In the genomic region with DNA sequence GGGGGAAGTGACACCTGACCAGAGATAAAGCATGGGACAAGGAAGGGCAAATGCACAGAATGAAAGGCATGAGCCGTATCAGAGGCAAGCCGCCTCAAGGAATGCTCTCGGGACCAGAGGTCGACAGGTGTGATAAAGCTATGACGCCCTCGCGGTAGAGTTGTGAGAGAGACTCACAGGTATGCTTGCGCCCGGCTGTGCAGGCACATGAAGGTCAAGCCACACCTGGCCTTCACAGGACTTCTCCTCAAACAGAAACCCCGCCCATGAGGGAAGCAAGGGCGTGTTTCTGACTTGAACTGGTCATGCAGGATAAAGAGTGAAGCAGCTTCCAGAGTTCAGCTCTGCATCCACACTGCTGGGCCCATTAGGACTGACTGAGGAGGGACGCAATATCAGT, we compare ENCODE assay signal across 16 cellular contexts. TPM values are rescaled to one million over a fixed set of nuclear protein-coding genes. Genes with fewer than 3 reads are reported as not detected.
A peak's percentile ranks its signal among the peaks of the same experiment; 100 is the strongest.
DNase-seq lines count a peak whose midpoint lies in the region; TF ChIP-seq lines count a peak whose summit lies in the region.
"Had no signal": no experiment of that assay in that cellular context is flagged by ENCODE, and none has a peak within 500 bp of the region (broad histone marks: within the 10 kb centered on the region; RNA-seq: fewer than 3 reads in every experiment).

No MANE protein-coding gene starts in this region.

- TF ChIP-seq RAD21 in Ishikawa (IDR thresholded peaks at IDR 0.05; ENCODE audit: low read depth): no peak

- DNase-seq in NCI-H1105 treated with DMSO at 0.1 percent for 48 hours (lab: John Stamatoyannopoulos, UW) (peak; percentile 1), NCI-H1105 (lab: John Stamatoyannopoulos, UW) (no peak), iPS-NIHi11 (ENCODE audit: low spot score) (peak; percentile 50), renal cortical epithelial cell (ENCODE audit: low read depth) (peak; percentile 24), NCI-H1417 (lab: John Stamatoyannopoulos, UW) (no peak), D341Med (ENCODE audit: low spot score) (no peak), kidney glomerular epithelial cell (lab: John Stamatoyannopoulos, UW) (no peak)
- DNase-seq: 8988T; activated CD4-positive, alpha-beta T cell treated with anti-CD3 and anti-CD28 coated beads for 1 hour; activated naive CD4-positive, alpha-beta T cell treated with Interleukin-2 at 50 U/mL for 16 hours; dermis blood vessel endothelial cell; DND-41; esophagus squamous epithelium; mesendoderm; NK-92 treated with Interleukin-12 subunit alpha and Interleukin-12 subunit beta, amount 100 ng/mL, for 24 hours had no signal

- no peak for TF ChIP-seq EP300 in Ishikawa (IDR thresholded peaks at IDR 0.05; ENCODE audit: borderline replicate concordance)

TF ChIP-seq in Ishikawa, 13 proteins besides CTCF, POLR2A, EP300 and RAD21:
- TF ChIP-seq ZBTB7A (IDR thresholded peaks at IDR 0.05; ENCODE audit: low read depth) (no peak), FOXM1 (IDR thresholded peaks at IDR 0.05; ENCODE audit: borderline replicate concordance, low read depth) (no peak)
- TF ChIP-seq, protein P1, sequence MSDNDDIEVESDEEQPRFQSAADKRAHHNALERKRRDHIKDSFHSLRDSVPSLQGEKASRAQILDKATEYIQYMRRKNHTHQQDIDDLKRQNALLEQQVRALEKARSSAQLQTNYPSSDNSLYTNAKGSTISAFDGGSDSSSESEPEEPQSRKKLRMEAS (IDR thresholded peaks at IDR 0.05): peak; percentile 76
- TF ChIP-seq, protein P2, sequence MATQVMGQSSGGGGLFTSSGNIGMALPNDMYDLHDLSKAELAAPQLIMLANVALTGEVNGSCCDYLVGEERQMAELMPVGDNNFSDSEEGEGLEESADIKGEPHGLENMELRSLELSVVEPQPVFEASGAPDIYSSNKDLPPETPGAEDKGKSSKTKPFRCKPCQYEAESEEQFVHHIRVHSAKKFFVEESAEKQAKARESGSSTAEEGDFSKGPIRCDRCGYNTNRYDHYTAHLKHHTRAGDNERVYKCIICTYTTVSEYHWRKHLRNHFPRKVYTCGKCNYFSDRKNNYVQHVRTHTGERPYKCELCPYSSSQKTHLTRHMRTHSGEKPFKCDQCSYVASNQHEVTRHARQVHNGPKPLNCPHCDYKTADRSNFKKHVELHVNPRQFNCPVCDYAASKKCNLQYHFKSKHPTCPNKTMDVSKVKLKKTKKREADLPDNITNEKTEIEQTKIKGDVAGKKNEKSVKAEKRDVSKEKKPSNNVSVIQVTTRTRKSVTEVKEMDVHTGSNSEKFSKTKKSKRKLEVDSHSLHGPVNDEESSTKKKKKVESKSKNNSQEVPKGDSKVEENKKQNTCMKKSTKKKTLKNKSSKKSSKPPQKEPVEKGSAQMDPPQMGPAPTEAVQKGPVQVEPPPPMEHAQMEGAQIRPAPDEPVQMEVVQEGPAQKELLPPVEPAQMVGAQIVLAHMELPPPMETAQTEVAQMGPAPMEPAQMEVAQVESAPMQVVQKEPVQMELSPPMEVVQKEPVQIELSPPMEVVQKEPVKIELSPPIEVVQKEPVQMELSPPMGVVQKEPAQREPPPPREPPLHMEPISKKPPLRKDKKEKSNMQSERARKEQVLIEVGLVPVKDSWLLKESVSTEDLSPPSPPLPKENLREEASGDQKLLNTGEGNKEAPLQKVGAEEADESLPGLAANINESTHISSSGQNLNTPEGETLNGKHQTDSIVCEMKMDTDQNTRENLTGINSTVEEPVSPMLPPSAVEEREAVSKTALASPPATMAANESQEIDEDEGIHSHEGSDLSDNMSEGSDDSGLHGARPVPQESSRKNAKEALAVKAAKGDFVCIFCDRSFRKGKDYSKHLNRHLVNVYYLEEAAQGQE (IDR thresholded peaks at IDR 0.05; ENCODE audit: low read depth): no peak

RNA-seq across cellular contexts. Expression of gene NCBP3, which starts 7.8 kb away (rescaled TPM):
- total RNA-seq in renal cortical epithelial cell: 21.4 and 35.5 TPM in 2 replicates

RNA-seq across cellular contexts. Expression of gene ITGAE, which starts 37.2 kb away (rescaled TPM):
- total RNA-seq in renal cortical epithelial cell: 8.7 and 14.2 TPM in 2 replicates

RNA-seq across cellular contexts. Expression of gene CAMKK1, which starts 54.6 kb away (rescaled TPM):
- 4.3 and 8.9 TPM in 2 replicates for total RNA-seq in renal cortical epithelial cell

Comparison
In these comparisons a context has a peak if more than half of its experiments do, and no peak if none do; other contexts are left out.
1. DNase-seq: peak in NCI-H1105 treated with DMSO at 0.1 percent for 48 hours (single experiment), iPS-NIHi11 (single experiment) and renal cortical epithelial cell (single experiment); none in NCI-H1105 (single experiment), NCI-H1417 (0 of 3), D341Med (single experiment) and kidney glomerular epithelial cell (single experiment).